Comparison of ENCODE assay signal across 8 cellular contexts in genomic region chr15:92807971-92808571, GRCh38.
DNase-seq lines count a peak whose midpoint lies in the region; ATAC-seq, FAIRE-seq and TF ChIP-seq lines count a peak whose summit lies in the region.

No MANE protein-coding gene starts in this region.

- H3K4me1 ChIP-seq in H1 (replicated peaks in 1 of 4; ENCODE audit: control insufficient read depth in 3 of 4, insufficient read depth in 4 of 4, low read length in 3 of 4) (peaks cover 11 to 16% (median 12%) of the 10 kb centered on the region in 4 experiments; a peak in 6 of 7 replicates), ovary (ENCODE audit: insufficient read depth) (peaks cover 8% of the 10 kb centered on the region)

- peak overlapping the region; percentile 68 to 73 for H3K4me2 ChIP-seq in H1 (ENCODE audit: insufficient read depth in 1 of 2, low read depth in 2 of 2, low read length in 2 of 2)

- H3K23me2 ChIP-seq in H1 (ENCODE audit: low read depth, low read length), result peaks cover 5% of the 10 kb centered on the region; the same call in 1 of the 2 replicates

- H2BK20ac ChIP-seq in H1 (ENCODE audit: low read length), result peak overlapping the region; percentile 80; the same call in 1 of the 2 replicates

- H3K4me1 Mint-ChIP-seq in T-helper 17 cell, result peaks cover 27% of the 10 kb centered on the region

- H3K9me3 ChIP-seq in T-helper 17 cell (ENCODE audit: control insufficient read depth, low read length, poor library complexity, severe bottlenecking) (no peaks in the 10 kb centered on the region), H1 (ENCODE audit: insufficient read depth in 2 of 2, low read depth in 1 of 2, low read length in 1 of 2) (no peaks in the 10 kb centered on the region), ovary (no peaks in the 10 kb centered on the region)

- no peak overlapping the region for H3K56ac ChIP-seq in H1 (replicated peaks; ENCODE audit: insufficient read length, low read depth, low read length)

- no peak for TF ChIP-seq RAD21 in H1 (IDR thresholded peaks at IDR 0.05 in 1 of 2, conservative IDR thresholded peaks at IDR 0.05 in 1 of 2; ENCODE audit: low read depth in 2 of 2, low read length in 2 of 2)

- no peaks in the 10 kb centered on the region for H3K79me2 ChIP-seq in H1 (ENCODE audit: control insufficient read depth in 1 of 2, insufficient read depth in 2 of 2, low read length in 2 of 2)

- H4K20me1 ChIP-seq in H1 (replicated peaks in 1 of 2; ENCODE audit: control insufficient read depth in 1 of 2, insufficient read depth in 2 of 2, low read length in 2 of 2), result no peaks in the 10 kb centered on the region

- H3K27me3 Mint-ChIP-seq in T-helper 17 cell, result no peaks in the 10 kb centered on the region

- no peak for FAIRE-seq in H1 (lab: Jason Lieb, UNC)

- DNase-seq in stimulated activated CD4-positive, alpha-beta T cell treated with anti-CD3 and anti-CD28 coated beads, Interleukin-1b, Interleukin-23, amount 100 ng/mL, for 48 hours, result peak; percentile 8
- DNase-seq in stimulated activated CD4-positive, alpha-beta T cell treated with anti-CD3 and anti-CD28 coated beads, Interleukin-2, amount 100 ng/mL, for 48 hours, result no peak
- DNase-seq in T-helper 17 cell (no peak), H1 (ENCODE audit: low read depth in 1 of 2, low spot score in 2 of 2) (no peak), ovary (peak in 4 of 5 donors; percentile 32 to 57 (median 48)), middle frontal gyrus (ENCODE audit: extremely low spot score, low spot score) (no peak), NCI-H187 treated with DMSO at 0.1 percent for 48 hours (lab: John Stamatoyannopoulos, UW) (no peak), NCI-H2196 (lab: John Stamatoyannopoulos, UW; ENCODE audit: unreplicated experiment) (no peak)

- H3K14ac ChIP-seq in H1 (ENCODE audit: insufficient read length), result no peak overlapping the region

- no peak overlapping the region for H3K23ac ChIP-seq in H1 (ENCODE audit: insufficient read length)

- H3K4me3 Mint-ChIP-seq in T-helper 17 cell, result peak overlapping the region; percentile 91

- no peaks in the 10 kb centered on the region for H3K27me3 ChIP-seq in H1 (replicated peaks in 1 of 4; ENCODE audit: control insufficient read depth in 3 of 4, extremely low read depth in 1 of 4, insufficient read depth in 3 of 4, low read length in 3 of 4)
- H3K27me3 ChIP-seq in ovary, result no peaks in the 10 kb centered on the region

- no peak overlapping the region for H2AK5ac ChIP-seq in H1 (ENCODE audit: low read depth, low read length)

- peak overlapping the region; percentile 94 for H2BK12ac ChIP-seq in H1 (ENCODE audit: low read depth, low read length)

- H2BK15ac ChIP-seq in H1 (ENCODE audit: low read length), result peak overlapping the region; percentile 88; the same call in 1 of the 2 replicates

- peak overlapping the region; percentile 58; the same call in 1 of the 2 replicates for H2BK5ac ChIP-seq in H1 (ENCODE audit: low read depth, low read length)

- H3K36me3 Mint-ChIP-seq in T-helper 17 cell (ENCODE audit: low read depth), result peaks cover 2% of the 10 kb centered on the region

- POLR2A ChIA-PET in H1 (lab: Charles Lee; ENCODE audit: partially characterized antibody), result interaction anchor here (0.7 to 7.3 kb wide), 17 partner anchors 12 to 114 kb away, joined by 3 to 226 read pairs (median 7); partner anchors contain the start of gene CHD2

- peak overlapping the region; percentile 99 for H3K27ac Mint-ChIP-seq in T-helper 17 cell

- no peaks in the 10 kb centered on the region for H3K79me1 ChIP-seq in H1 (ENCODE audit: low read depth, low read length)

- TF ChIP-seq CTCF in H1 (IDR thresholded peaks at IDR 0.05; ENCODE audit: control extremely low read depth in 1 of 3, insufficient read depth in 1 of 3, low read depth in 1 of 3, low read length in 3 of 3) (no peak), ovary (IDR thresholded peaks at IDR 0.05) (no peak)

- no peak for TF ChIP-seq POLR2A in H1 (IDR thresholded peaks at IDR 0.05; ENCODE audit: control extremely low read depth in 1 of 2, low read depth in 2 of 2, low read length in 2 of 2)
- no peak for TF ChIP-seq POLR2A in ovary (IDR thresholded peaks at IDR 0.05)

- H3K18ac ChIP-seq in H1 (ENCODE audit: extremely low read depth, low read length), result peak overlapping the region; percentile 93

- no peak overlapping the region for H3K27ac ChIP-seq in H1 (ENCODE audit: low read depth, low read length)
- H3K27ac ChIP-seq in ovary, result peak overlapping the region; percentile 56 to 94

- ATAC-seq in T-helper 17 cell, result no peak

- peak overlapping the region; percentile 52 for H4K91ac ChIP-seq in H1 (replicated peaks; ENCODE audit: insufficient read length, low read length)

- intact Hi-C loops in ovary (cut with DNase I), result loop anchor here (2.0 to 10.0 kb wide), 8 partner anchors 74 to 217 kb away; partner anchors contain the start of gene CHD2 (in 2 of the 4)

- peak overlapping the region; percentile 22; the same call in 1 of the 2 replicates for H2AFZ ChIP-seq in H1 (ENCODE audit: low read length)

- peak overlapping the region; percentile 46 for H3K4ac ChIP-seq in H1 (replicated peaks; ENCODE audit: insufficient read length, low read depth, low read length)

- WGBS in H1 (ENCODE audit: extremely low coverage in 1 of 2, insufficient coverage in 1 of 2, insufficient read length in 1 of 2, insufficient replicate concordance in 2 of 2, low coverage in 1 of 2, low lambda C conversion rate in 2 of 2, missing lambda C conversion rate in 1 of 2), 2 experiments, result 60% methylated on average over 14 of the region's 14 CpGs; no CpG with 5 or more reads in 1 of the 2 experiments
- 73 to 77% (median 76%) methylated on average over 14 of the region's 14 CpGs for WGBS in ovary, 3 donors

- no peak overlapping the region for H4K8ac ChIP-seq in H1 (ENCODE audit: extremely low read depth, insufficient read depth, low read length)

- H3K36me3 ChIP-seq in H1 (ENCODE audit: control insufficient read depth in 2 of 4, insufficient read depth in 4 of 4, low read length in 3 of 4) (no peaks in the 10 kb centered on the region), ovary (no peaks in the 10 kb centered on the region)

- CTCF ChIA-PET in H1 (lab: Charles Lee; ENCODE audit: partially characterized antibody), result interaction anchor here (0.6 to 6.9 kb wide), 19 partner anchors 12 to 222 kb away, joined by 3 to 54 read pairs (median 6); partner anchors contain the start of gene CHD2

- H3K4me3 ChIP-seq in H1 (ENCODE audit: extremely low read depth in 1 of 4, insufficient read depth in 2 of 4, low read depth in 3 of 4, low read length in 4 of 4), result peak overlapping the region; percentile 24 to 66 (median 28); a peak in 7 of 8 replicates
- H3K4me3 ChIP-seq in ovary, result peak overlapping the region; percentile 57

- no peak overlapping the region for H4K5ac ChIP-seq in H1 (ENCODE audit: insufficient read length, low read depth, low read length)

- H2BK120ac ChIP-seq in H1 (replicated peaks; ENCODE audit: low read depth, low read length), result peak overlapping the region; percentile 5

- H3K9ac ChIP-seq in H1 (replicated peaks in 1 of 4; ENCODE audit: extremely low read depth in 1 of 4, low read depth in 3 of 4, low read length in 3 of 4), result peak overlapping the region in 2 of 4 experiments; percentile 32 to 69; a peak in 4 of 7 replicates

- TF ChIP-seq EP300 in H1 (IDR thresholded peaks at IDR 0.05; ENCODE audit: borderline replicate concordance in 1 of 2, low read depth in 2 of 2, low read length in 2 of 2), result no peak
- no peak for TF ChIP-seq EP300 in ovary (IDR thresholded peaks at IDR 0.05)

TF ChIP-seq in H1, 55 proteins besides CTCF, POLR2A, EP300 and RAD21:
- TF ChIP-seq POLR2AphosphoS5 (IDR thresholded peaks at IDR 0.05; ENCODE audit: low read depth, low read length) (no peak), TBP (IDR thresholded peaks at IDR 0.05; ENCODE audit: low read depth, low read length) (no peak), RBBP5 (IDR thresholded peaks at IDR 0.05; ENCODE audit: borderline replicate concordance, low read depth, low read length) (no peak), BACH1 (IDR thresholded peaks at IDR 0.05; ENCODE audit: low read length) (no peak), SP1 (IDR thresholded peaks at IDR 0.05; ENCODE audit: low read depth, low read length) (no peak), SP2 (IDR thresholded peaks at IDR 0.05; ENCODE audit: low read length) (no peak), CHD2 (IDR thresholded peaks at IDR 0.05; ENCODE audit: low read length) (no peak), POU5F1 (IDR thresholded peaks at IDR 0.05; ENCODE audit: low read depth, low read length) (no peak), KDM1A (IDR thresholded peaks at IDR 0.05; ENCODE audit: borderline replicate concordance, low read length) (no peak), HDAC6 (IDR thresholded peaks at IDR 0.05; ENCODE audit: low read depth, low read length) (no peak), EZH2 (IDR thresholded peaks at IDR 0.05; ENCODE audit: low read depth, low read length, severe bottlenecking) (no peak)
- TF ChIP-seq, protein P1, sequence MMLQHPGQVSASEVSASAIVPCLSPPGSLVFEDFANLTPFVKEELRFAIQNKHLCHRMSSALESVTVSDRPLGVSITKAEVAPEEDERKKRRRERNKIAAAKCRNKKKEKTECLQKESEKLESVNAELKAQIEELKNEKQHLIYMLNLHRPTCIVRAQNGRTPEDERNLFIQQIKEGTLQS (IDR thresholded peaks at IDR 0.05; ENCODE audit: insufficient read depth, low read depth, low read length), result no peak

Comparison
In these comparisons a context has a peak if more than half of its experiments do, and no peak if none do; other contexts are left out.
1. DNase-seq: peak in stimulated activated CD4-positive, alpha-beta T cell treated with anti-CD3 and anti-CD28 coated beads, Interleukin-1b, Interleukin-23, amount 100 ng/mL, for 48 hours (single experiment) and ovary (4 of 5); none in stimulated activated CD4-positive, alpha-beta T cell treated with anti-CD3 and anti-CD28 coated beads, Interleukin-2, amount 100 ng/mL, for 48 hours (0 of 2), T-helper 17 cell (0 of 3), H1 (0 of 2), middle frontal gyrus (single experiment), NCI-H187 treated with DMSO at 0.1 percent for 48 hours (single experiment) and NCI-H2196 (single experiment).